Comparison of ENCODE assay signal across 10 cellular contexts in genomic region chr9:33515342-33515995, GRCh38. TPM values are rescaled to one million over a fixed set of nuclear protein-coding genes. Genes with fewer than 3 reads are reported as not detected.
DNase-seq lines count a peak whose midpoint lies in the region; ATAC-seq, FAIRE-seq and TF ChIP-seq lines count a peak whose summit lies in the region.
"Not testable (repeated sequence)": the region's sequence is repeated elsewhere in the genome, so short reads cannot be mapped to it uniquely, and the experiment has no call there.
"Had no signal": no experiment of that assay in that cellular context is flagged by ENCODE, and none has a peak within 500 bp of the region (broad histone marks: within the 10 kb centered on the region; RNA-seq: fewer than 3 reads in every experiment).

No MANE protein-coding gene starts in this region.

- H2AFZ ChIP-seq in K562 (ENCODE audit: low read depth, low read length), result not testable (repeated sequence)

- not testable (repeated sequence) for TF ChIP-seq RAD21 in K562 (CRISPR knock-in tag; conservative IDR thresholded peaks at IDR 0.05 in 1 of 2, IDR thresholded peaks at IDR 0.05 in 1 of 2)

- not testable (repeated sequence) for H3K9ac ChIP-seq in K562 (ENCODE audit: insufficient read depth in 1 of 2, low read depth in 2 of 2, low read length in 2 of 2)

- H3K4me3 Mint-ChIP-seq in Caco-2 (ENCODE audit: unreplicated experiment); osteocyte (ENCODE audit: unreplicated experiment): not testable (repeated sequence)

- not testable (repeated sequence) for FAIRE-seq in K562 (lab: Jason Lieb, UNC)

- not testable (repeated sequence) for ATAC-seq in K562

- DNase-seq in Caco-2, result peak; percentile 57 to 76
- peak; percentile 17 to 67 for DNase-seq in HAP-1 (ENCODE audit: low spot score in 2 of 2)
- DNase-seq in NCI-H146 (lab: John Stamatoyannopoulos, UW), result peak; percentile 64
- peak; percentile 25 for DNase-seq in NCI-H345 (lab: John Stamatoyannopoulos, UW)
- DNase-seq in RWPE1 (ENCODE audit: low spot score); K562 (ENCODE audit: extremely low read depth in 1 of 4, low spot score in 3 of 4); epithelial cell of prostate (ENCODE audit: low read depth, low spot score); osteocyte (ENCODE audit: extremely low spot score, unreplicated experiment): not testable (repeated sequence)

- H4K20me1 ChIP-seq in K562 (replicated peaks; ENCODE audit: control insufficient read depth, insufficient read depth, low read length), result not testable (repeated sequence)

- not testable (repeated sequence) for TF ChIP-seq CTCF in Caco-2 (IDR thresholded peaks at IDR 0.05; ENCODE audit: insufficient read depth in 1 of 2, low read depth in 1 of 2, low read length in 1 of 2, severe bottlenecking in 1 of 2, unreplicated experiment in 1 of 2); RWPE1 (conservative IDR thresholded peaks at IDR 0.05; ENCODE audit: low read depth); K562 (IDR thresholded peaks at IDR 0.05 in 2 of 3, conservative IDR thresholded peaks at IDR 0.05 in 1 of 3; ENCODE audit: insufficient read depth in 2 of 3, low read depth in 1 of 3, low read length in 3 of 3); osteocyte (IDR thresholded peaks at IDR 0.05)

- H3K27me3 ChIP-seq in Caco-2 (replicated peaks; ENCODE audit: control insufficient read depth, insufficient read depth, low read length); HAP-1 (ENCODE audit: low read depth); K562 (ENCODE audit: control insufficient read depth in 2 of 2, insufficient read depth in 2 of 2, low read length in 2 of 2): not testable (repeated sequence)

- H3K36me3 Mint-ChIP-seq in Caco-2 (ENCODE audit: insufficient read depth, unreplicated experiment); osteocyte (ENCODE audit: unreplicated experiment): not testable (repeated sequence)

- POLR2A ChIA-PET in Caco-2 (lab: Charles Lee); RWPE1 (lab: Yijun Ruan, JAX; ENCODE audit: low non-redundant PET); K562 (lab: Yijun Ruan, JAX): not testable (repeated sequence)

- not testable (repeated sequence) for TF ChIP-seq POLR2A in K562 (conservative IDR thresholded peaks at IDR 0.05)

- not testable (repeated sequence) for H3K27me3 Mint-ChIP-seq in Caco-2 (ENCODE audit: insufficient read depth, unreplicated experiment); osteocyte (ENCODE audit: unreplicated experiment)

- not testable (repeated sequence) for H3K4me3 ChIP-seq in Caco-2 (ENCODE audit: low read depth, low read length); HAP-1; K562

- in situ Hi-C loops in HAP-1 (cut with MboI; ENCODE audit: low sequenced_read_pairs); K562 (cut with MboI): not testable (repeated sequence)

- not testable (repeated sequence) for BruUV-seq in Caco-2 (replicated peaks; lab: Mats Ljungman, UMichigan); K562 (replicated peaks; lab: Mats Ljungman, UMichigan)

- H3K4me1 ChIP-seq in Caco-2, result peaks cover 28% of the 10 kb centered on the region
- peaks cover 12% of the 10 kb centered on the region for H3K4me1 ChIP-seq in HAP-1
- H3K4me1 ChIP-seq in K562 (replicated peaks in 1 of 2; ENCODE audit: control insufficient read depth in 2 of 2, insufficient read depth in 2 of 2, low read length in 2 of 2), result not testable (repeated sequence)

- H3K27ac ChIP-seq in RWPE1, result peak overlapping the region; percentile 75
- not testable (repeated sequence) for H3K27ac ChIP-seq in K562 (ENCODE audit: extremely low read depth, low read depth, low read length)
- H3K27ac ChIP-seq in epithelial cell of prostate, result peak overlapping the region; percentile 83

- CTCF ChIA-PET in Caco-2 (lab: Charles Lee); RWPE1 (lab: Yijun Ruan, JAX); K562 (lab: Yijun Ruan, JAX; ENCODE audit: low intra/inter-chr PET ratio): not testable (repeated sequence)

- not testable (repeated sequence) for H3K79me2 ChIP-seq in K562 (ENCODE audit: control insufficient read depth, insufficient read depth, low read length)

- H3K9me3 ChIP-seq in Caco-2; HAP-1; K562 (replicated peaks; ENCODE audit: control insufficient read depth, insufficient read depth, low read depth, low read length): not testable (repeated sequence)

- H3K9me3 Mint-ChIP-seq in Caco-2 (ENCODE audit: unreplicated experiment); osteocyte (ENCODE audit: unreplicated experiment): not testable (repeated sequence)

- peaks cover 23% of the 10 kb centered on the region for H3K4me1 Mint-ChIP-seq in Caco-2 (ENCODE audit: low read depth, unreplicated experiment)
- H3K4me1 Mint-ChIP-seq in osteocyte (ENCODE audit: unreplicated experiment), result peaks cover 15% of the 10 kb centered on the region

- H3K4me2 ChIP-seq in K562 (ENCODE audit: insufficient read depth, low read length), result not testable (repeated sequence)

- not testable (repeated sequence) for H3K9me1 ChIP-seq in K562 (ENCODE audit: control insufficient read depth, insufficient read depth, low read length)

- H3K27ac Mint-ChIP-seq in Caco-2 (ENCODE audit: unreplicated experiment) (peak overlapping the region; percentile 37), osteocyte (ENCODE audit: unreplicated experiment) (peak overlapping the region; percentile 37)

- not testable (repeated sequence) for TF ChIP-seq EP300 in K562 (IDR thresholded peaks at IDR 0.05; ENCODE audit: low read length)

- intact Hi-C loops in Caco-2 (cut with micrococcal nuclease; ENCODE audit: unreplicated experiment), result loop anchor here (5.0 kb wide), 2 partner anchors 43 to 113 kb away; partner anchors contain the start of genes AQP7 and NOL6
- intact Hi-C loops in K562 (cut with micrococcal nuclease), result not testable (repeated sequence)

- no CpG with 5 or more reads among the region's 2 CpGs for WGBS in K562 (ENCODE audit: insufficient coverage, low coverage, missing lambda C conversion rate)

- H3K36me3 ChIP-seq in Caco-2 (ENCODE audit: control insufficient read depth, insufficient read depth, low read length); HAP-1 (replicated peaks); K562 (ENCODE audit: control insufficient read depth, insufficient read depth, low read length): not testable (repeated sequence)

RNA-seq across cellular contexts. Expression of gene ANKRD18B, which starts 8.6 kb away (rescaled TPM):
- total RNA-seq in Caco-2 (2022) (2.2 and 3.9 TPM in 2 replicates), K562 (2014; rRNA removed) (1.1 and 1.3 TPM in 2 replicates), K562 (2014; rRNA removed; fragmentation: Illumina TruSeq; extraction: Trizol) (1.9 and 2.7 TPM in 2 replicates), K562 (2015; rRNA removed; fragmentation: Illumina TruSeq; extraction: Trizol) (1.7 and 2.0 TPM in 2 replicates), K562 (2021) (1.9 and 3.3 TPM in 2 replicates), osteocyte (13.8 and 15.3 TPM in 2 replicates)
- total RNA-seq in K562 (2011; cell fraction: chromatin; rRNA removed; ENCODE audit: low replicate concordance), result 5.2 and 17.2 TPM in 2 replicates
- 3.7 and 7.9 TPM in 2 replicates for total RNA-seq in K562 (2011; cell fraction: nucleolus; rRNA removed)
- 8.0 and 8.8 TPM in 2 replicates for total RNA-seq in K562 (2011; cell fraction: nucleoplasm; rRNA removed)
- polyA plus RNA-seq in K562 (2011; rRNA removed) (1.6 and 1.8 TPM in 2 replicates), K562 (2014; fragmentation: Illumina TruSeq; extraction: Trizol) (3.3 and 12.6 TPM in 2 replicates), K562 (2014; fragmentation: Nextera tagmentation; extraction: Ambion mirVana) (1 to 10 TPM in 1 of 2 experiments, under 1 TPM in 1; 0.43 to 1.4 TPM), K562 (2014; rRNA removed) (0.77 and 1.1 TPM in 2 replicates)
- polyA plus RNA-seq in K562 (2011; cell fraction: cytosol; rRNA removed), result 0.46 and 0.54 TPM in 2 replicates
- polyA plus RNA-seq in K562 (2011; cell fraction: nucleus; rRNA removed), result 1.5 and 1.7 TPM in 2 replicates
- 1.4 and 2.6 TPM in 2 replicates for polyA plus RNA-seq in K562 (2012)
- 3.9 and 4.3 TPM in 2 replicates for polyA minus RNA-seq in K562 (2011; rRNA and poly(A)+ RNA removed)
- 4.2 TPM in 1 of 2 replicates, not detected in the other for polyA minus RNA-seq in K562 (2011; cell fraction: cytosol; rRNA and poly(A)+ RNA removed)
- polyA minus RNA-seq in K562 (2011; cell fraction: nucleus; rRNA and poly(A)+ RNA removed), result 3.9 and 6.1 TPM in 2 replicates
- total RNA-seq: A673, HT-29 had no signal

RNA-seq across cellular contexts. Expression of gene NOL6, which starts 41.7 kb away (rescaled TPM):
- total RNA-seq in Caco-2 (2022) (47.2 and 52.1 TPM in 2 replicates), K562 (2014; rRNA removed) (23.0 and 37.0 TPM in 2 replicates), K562 (2014; rRNA removed; fragmentation: Illumina TruSeq; extraction: Trizol) (23.0 and 27.0 TPM in 2 replicates), K562 (2015; rRNA removed; fragmentation: Illumina TruSeq; extraction: Trizol) (29.8 and 31.0 TPM in 2 replicates), K562 (2021) (58.9 and 61.1 TPM in 2 replicates), osteocyte (34.3 and 34.4 TPM in 2 replicates)
- total RNA-seq in K562 (2011; cell fraction: chromatin; rRNA removed; ENCODE audit: low replicate concordance), result 80.3 and 225 TPM in 2 replicates
- total RNA-seq in K562 (2011; cell fraction: nucleolus; rRNA removed), result 122 and 123 TPM in 2 replicates
- total RNA-seq in K562 (2011; cell fraction: nucleoplasm; rRNA removed), result 77.3 and 80.3 TPM in 2 replicates
- polyA plus RNA-seq in K562 (2011; rRNA removed) (23.5 and 42.1 TPM in 2 replicates), K562 (2014; fragmentation: Illumina TruSeq; extraction: Trizol) (49.9 and 51.2 TPM in 2 replicates), K562 (2014; fragmentation: Nextera tagmentation; extraction: Ambion mirVana) (1 to 10 TPM; 7.7 to 9.4 TPM), K562 (2014; rRNA removed) (33.5 and 35.0 TPM in 2 replicates)
- 21.5 and 30.8 TPM in 2 replicates for polyA plus RNA-seq in K562 (2011; cell fraction: cytosol; rRNA removed)
- polyA plus RNA-seq in K562 (2011; cell fraction: nucleus; rRNA removed), result 106 and 124 TPM in 2 replicates
- polyA plus RNA-seq in K562 (2012), result 25.7 and 37.3 TPM in 2 replicates
- polyA minus RNA-seq in K562 (2011; rRNA and poly(A)+ RNA removed), result 24.9 and 28.2 TPM in 2 replicates
- polyA minus RNA-seq in K562 (2011; cell fraction: cytosol; rRNA and poly(A)+ RNA removed), result 21.5 and 28.5 TPM in 2 replicates
- polyA minus RNA-seq in K562 (2011; cell fraction: nucleus; rRNA and poly(A)+ RNA removed), result 39.3 and 50.3 TPM in 2 replicates
